ENCODE assay signal across 14 cellular contexts in genomic region chr6:116390571-116390970, GRCh38. TPM values are rescaled to one million over a fixed set of nuclear protein-coding genes. Genes with fewer than 3 reads are reported as not detected.
DNase-seq lines count a peak whose midpoint lies in the region; ATAC-seq and TF ChIP-seq lines count a peak whose summit lies in the region.
"Had no signal": no experiment of that assay in that cellular context is flagged by ENCODE, and none has a peak within 500 bp of the region (broad histone marks: within the 10 kb centered on the region; RNA-seq: fewer than 3 reads in every experiment).

No MANE protein-coding gene starts in this region.

- peaks cover 32% of the 10 kb centered on the region for H3K4me1 Mint-ChIP-seq in CD8-positive, alpha-beta T cell (ENCODE audit: low read depth)

- CTCF ChIA-PET in CD8-positive, alpha-beta T cell (lab: Charles Lee) = interaction anchor here (0.8 kb wide), 1 partner anchor 9 kb away, joined by 3 read pairs; no protein-coding TSS in a partner anchor

- H3K4me3 ChIP-seq in CD8-positive, alpha-beta T cell (ENCODE audit: low read depth, low read length) = no peak overlapping the region
- H3K4me3 ChIP-seq: PC-9, suprapubic skin had no signal

- no peaks in the 10 kb centered on the region for H3K27me3 Mint-ChIP-seq in CD8-positive, alpha-beta T cell (ENCODE audit: low read depth)

- TF ChIP-seq CTCF in CD8-positive, alpha-beta T cell (IDR thresholded peaks at IDR 0.05) = no peak

- H3K36me3 Mint-ChIP-seq in CD8-positive, alpha-beta T cell = no peaks in the 10 kb centered on the region
- no peaks in the 10 kb centered on the region for H3K36me3 Mint-ChIP-seq in activated naive CD4-positive, alpha-beta T cell treated with anti-CD3 and anti-CD28 coated beads, Interleukin-2, amount 50 U/mL, for 72 hours

- DNase-seq in CD8-positive, alpha-beta T cell = no peak
- peak; percentile 21 for DNase-seq in RPMI8226
- DNase-seq in stimulated activated CD4-positive, alpha-beta T cell treated with anti-CD3 and anti-CD28 coated beads, Interleukin-1b, Interleukin-23, amount 100 ng/mL, for 48 hours = no peak
- no peak for DNase-seq in activated naive CD4-positive, alpha-beta T cell treated with anti-CD3 and anti-CD28 coated beads, Interleukin-2, amount 50 U/mL, for 72 hours (ENCODE audit: low spot score in 2 of 2)
- no peak for DNase-seq in NCI-H446 treated with DMSO at 0.1 percent for 48 hours (lab: John Stamatoyannopoulos, UW)
- DNase-seq: hippocampal formation, NCI-H1436 treated with DMSO at 0.1 percent for 48 hours, PC-9 had no signal

- no peaks in the 10 kb centered on the region for H3K27me3 ChIP-seq in CD8-positive, alpha-beta T cell (ENCODE audit: insufficient read depth, low read length)
- H3K27me3 ChIP-seq: suprapubic skin had no signal

- peak overlapping the region; percentile 12 for H3K27ac Mint-ChIP-seq in CD8-positive, alpha-beta T cell
- no peak overlapping the region for H3K27ac Mint-ChIP-seq in activated naive CD4-positive, alpha-beta T cell treated with anti-CD3 and anti-CD28 coated beads, Interleukin-2, amount 50 U/mL, for 72 hours

- ATAC-seq in CD8-positive, alpha-beta T cell = no peak
- ATAC-seq in GM19351 (IDR thresholded peaks at IDR 0.05; ENCODE audit: unreplicated experiment) (peak; percentile 42), HG02852 (IDR thresholded peaks at IDR 0.05; ENCODE audit: unreplicated experiment) (peak; percentile 32), HG02870 (IDR thresholded peaks at IDR 0.05; ENCODE audit: unreplicated experiment) (no peak)
- no peak for ATAC-seq in activated naive CD4-positive, alpha-beta T cell treated with anti-CD3 and anti-CD28 coated beads, Interleukin-2, amount 50 U/mL, for 72 hours

- no peak overlapping the region for H3K4me3 Mint-ChIP-seq in CD8-positive, alpha-beta T cell

- intact Hi-C loops in CD8-positive, alpha-beta T cell (cut with DNase I, micrococcal nuclease) = no loop called here

- no peaks in the 10 kb centered on the region for H3K36me3 ChIP-seq in CD8-positive, alpha-beta T cell (ENCODE audit: insufficient read depth, low read length)
- H3K36me3 ChIP-seq: suprapubic skin had no signal

- H3K4me1 ChIP-seq in CD8-positive, alpha-beta T cell (ENCODE audit: insufficient read depth, low read length) = no peaks in the 10 kb centered on the region

- H3K9me3 Mint-ChIP-seq in CD8-positive, alpha-beta T cell = no peaks in the 10 kb centered on the region
- no peaks in the 10 kb centered on the region for H3K9me3 Mint-ChIP-seq in activated naive CD4-positive, alpha-beta T cell treated with anti-CD3 and anti-CD28 coated beads, Interleukin-2, amount 50 U/mL, for 72 hours

- POLR2A ChIA-PET in CD8-positive, alpha-beta T cell (lab: Charles Lee) = interaction anchor here (0.8 kb wide), 1 partner anchor 11 kb away, joined by 3 read pairs; no protein-coding TSS in a partner anchor

- H3K9me3 ChIP-seq in CD8-positive, alpha-beta T cell (ENCODE audit: low read length) = no peaks in the 10 kb centered on the region
- H3K9me3 ChIP-seq: suprapubic skin had no signal

- no peak overlapping the region for H3K27ac ChIP-seq in CD8-positive, alpha-beta T cell (ENCODE audit: low read depth, low read length)
- H3K27ac ChIP-seq: HL-60, PC-9, suprapubic skin, VCaP had no signal

RNA-seq across cellular contexts. Expression of gene DSE, which starts 19.8 kb away (rescaled TPM):
- 10 to 100 TPM; 14.3 to 16.7 TPM for total RNA-seq in CD8-positive, alpha-beta T cell
- total RNA-seq in activated naive CD4-positive, alpha-beta T cell treated with anti-CD3 and anti-CD28 coated beads, Interleukin-2, amount 50 U/mL, for 72 hours = 1 to 10 TPM; 5.8 to 6.0 TPM

Comparison
In these comparisons a context has a peak if more than half of its experiments do, and no peak if none do; other contexts are left out.
1. ATAC-seq: peak in GM19351 (single experiment) and HG02852 (single experiment); none in CD8-positive, alpha-beta T cell (single experiment), activated naive CD4-positive, alpha-beta T cell treated with anti-CD3 and anti-CD28 coated beads, Interleukin-2, amount 50 U/mL, for 72 hours (0 of 2) and HG02870 (single experiment).